In genomic region chr6:91241946-91242613, GRCh38 we compare ENCODE assay signal across 21 cellular contexts.
DNase-seq lines count a peak whose midpoint lies in the region; ATAC-seq, FAIRE-seq and TF ChIP-seq lines count a peak whose summit lies in the region.
"Had no signal": no experiment of that assay in that cellular context is flagged by ENCODE, and none has a peak within 500 bp of the region (broad histone marks: within the 10 kb centered on the region; RNA-seq: fewer than 3 reads in every experiment).

No MANE protein-coding gene starts in this region.

- no peaks in the 10 kb centered on the region for H3K79me2 ChIP-seq in GM12878 (ENCODE audit: control insufficient read depth, insufficient read depth, low read length)

- no peak for FAIRE-seq in GM12878 (lab: Jason Lieb, UNC)
- FAIRE-seq: A549, D721Med, G401.6, GM19239 had no signal

- SMC1A ChIA-PET in GM12878 (lab: Charles Lee; ENCODE audit: uncharacterized antibody, unreplicated experiment) = interaction anchor here (0.8 to 1.5 kb wide), 10 partner anchors 10 to 301 kb away, joined by 3 to 8 read pairs (median 3); no protein-coding TSS in a partner anchor

- TF ChIP-seq POLR2A in GM12878 (IDR thresholded peaks at IDR 0.05; ENCODE audit: low read depth, low read length) (no peak), transverse colon (IDR thresholded peaks at IDR 0.05) (no peak)

- TF ChIP-seq EP300 in GM12878 (IDR thresholded peaks at IDR 0.05; ENCODE audit: borderline replicate concordance in 1 of 2, control insufficient read depth in 1 of 2, low read depth in 2 of 2, low read length in 2 of 2) (no peak), transverse colon (IDR thresholded peaks at IDR 0.05; ENCODE audit: low read depth) (no peak)

- TF ChIP-seq CTCF in GM12878 (IDR thresholded peaks at IDR 0.05 in 2 of 3, conservative IDR thresholded peaks at IDR 0.05 in 1 of 3; ENCODE audit: control insufficient read depth in 2 of 3, extremely low read depth in 1 of 3, insufficient read depth in 1 of 3, low read depth in 3 of 3, low read length in 3 of 3) (no peak), transverse colon (IDR thresholded peaks at IDR 0.05) (no peak)

- no TSS peak for BruUV-seq in GM12878 (replicated peaks; lab: Mats Ljungman, UMichigan)

- no peak for TF ChIP-seq RAD21 in GM12878 (IDR thresholded peaks at IDR 0.05; ENCODE audit: insufficient read depth, low read depth, low read length)

- intact Hi-C loops in GM12878 (cut with micrococcal nuclease; ENCODE audit: unreplicated experiment) (no loop called here), left colon (cut with DNase I, micrococcal nuclease) (no loop called here), transverse colon (cut with DNase I; ENCODE audit: low total_unique reads) (no loop called here)

- ATAC-seq in GM12878 (peak; percentile 52; the same call in 2 of the 3 replicates), left colon (peak; percentile 93), GM21619 (IDR thresholded peaks at IDR 0.05; ENCODE audit: unreplicated experiment) (no peak)
- ATAC-seq: A549; CD8-positive, alpha-beta T cell had no signal

- CTCF ChIA-PET in GM12878 (lab: Yijun Ruan, JAX) = interaction anchor here (1.1 to 1.5 kb wide), 4 partner anchors 10 to 161 kb away, joined by 4 to 9 read pairs (median 5); no protein-coding TSS in a partner anchor

- no peak overlapping the region for H2AFZ ChIP-seq in GM12878 (ENCODE audit: control insufficient read depth, low read depth, low read length)

- H3K36me3 ChIP-seq in GM12878 (ENCODE audit: control insufficient read depth in 2 of 2, insufficient read depth in 2 of 2, low read length in 1 of 2) (no peaks in the 10 kb centered on the region), transverse colon (no peaks in the 10 kb centered on the region)
- H3K36me3 ChIP-seq: HAP-1 had no signal

- no peak overlapping the region for H3K4me3 ChIP-seq in GM12878
- no peak overlapping the region for H3K4me3 ChIP-seq in transverse colon
- H3K4me3 ChIP-seq: A549, HAP-1 had no signal

- DNase-seq in LoVo (ENCODE audit: low spot score) (peak; percentile 3), GM12878 (ENCODE audit: low read depth, low spot score) (no peak), left colon (no peak), transverse colon (no peak), HuH-7 (ENCODE audit: low spot score) (no peak), anterior cingulate cortex (lab: John Stamatoyannopoulos, UW) (no peak)
- DNase-seq: CD8-positive, alpha-beta T cell; COR-L47; DMS79 treated with DMSO at 0.1 percent for 48 hours; EL; GOT3; HFFc6; IMR-90; KBM-7 had no signal

- H3K27me3 ChIP-seq in GM12878 (replicated peaks in 1 of 2; ENCODE audit: control insufficient read depth in 2 of 2, insufficient read depth in 2 of 2, low read length in 1 of 2) (no peaks in the 10 kb centered on the region), transverse colon (no peaks in the 10 kb centered on the region)

- in situ Hi-C loops in GM12878 (cut with MboI) = no loop called here
- in situ Hi-C loops in transverse colon (cut with MboI; ENCODE audit: low pct_ligation_motif_present in 1 of 4, low pct_unique_long_range_greater_than_20kb in 1 of 4, low sequenced_read_pairs in 3 of 4) = no loop called here

- H3K9ac ChIP-seq in GM12878 (ENCODE audit: control insufficient read depth, insufficient read depth, low read length) = no peak overlapping the region

- WGBS in GM12878 (ENCODE audit: insufficient coverage, insufficient replicate concordance, low lambda C conversion rate, missing lambda C conversion rate) = 10% methylated on average over 6 of the region's 6 CpGs
- WGBS in transverse colon (ENCODE audit: low coverage in 1 of 2), 2 donors = 42 to 47% methylated on average over 6 of the region's 6 CpGs

- POLR2A ChIA-PET in GM12878 (lab: Charles Lee) = interaction anchor here (0.8 kb wide), 1 partner anchor 13 kb away, joined by 3 read pairs; no protein-coding TSS in a partner anchor

- H3K27ac ChIP-seq in GM12878 (ENCODE audit: control insufficient read depth, insufficient read depth) (no peak overlapping the region), transverse colon (peak overlapping the region; percentile 10 to 56 (median 27))
- H3K27ac ChIP-seq: A549, HL-60 had no signal

- H3K4me1 ChIP-seq in GM12878 (ENCODE audit: control insufficient read depth, insufficient read depth, low read length) (no peaks in the 10 kb centered on the region), transverse colon (peaks cover 0 to 17% (median 0%) of the 10 kb centered on the region in 4 donors)
- H3K4me1 ChIP-seq: A549, HAP-1 had no signal

- RAD21 ChIA-PET in GM12878 (lab: Charles Lee; ENCODE audit: unreplicated experiment) = interaction anchor here (1.2 to 1.4 kb wide), 4 partner anchors 9 to 145 kb away, joined by 3 to 6 read pairs (median 3); no protein-coding TSS in a partner anchor

- H3K4me2 ChIP-seq in GM12878 (ENCODE audit: control insufficient read depth, insufficient read depth) = no peak overlapping the region
- H3K4me2 ChIP-seq: A549 had no signal

- no peaks in the 10 kb centered on the region for H4K20me1 ChIP-seq in GM12878 (ENCODE audit: control insufficient read depth, insufficient read depth)

- H3K9me3 ChIP-seq in GM12878 (replicated peaks; ENCODE audit: control insufficient read depth, insufficient read depth, low read length) (no peaks in the 10 kb centered on the region), transverse colon (no peaks in the 10 kb centered on the region)
- H3K9me3 ChIP-seq: A549, HAP-1 had no signal

TF ChIP-seq in GM12878, 131 proteins besides CTCF, POLR2A, EP300 and RAD21 (continues in another document):
- TF ChIP-seq IRF3 (IDR thresholded peaks at IDR 0.05) (no peak), PML (IDR thresholded peaks at IDR 0.05; ENCODE audit: low read length) (no peak), TCF12 (IDR thresholded peaks at IDR 0.05; ENCODE audit: low read depth, low read length) (no peak), ZBED1 (IDR thresholded peaks at IDR 0.05; ENCODE audit: borderline replicate concordance) (no peak), IKZF2 (IDR thresholded peaks at IDR 0.05) (no peak), USF2 (IDR thresholded peaks at IDR 0.05; ENCODE audit: borderline replicate concordance, low read depth, low read length) (no peak), RELB (IDR thresholded peaks at IDR 0.05; ENCODE audit: low read depth) (no peak), BHLHE40 (IDR thresholded peaks at IDR 0.05; ENCODE audit: borderline replicate concordance in 1 of 2, low read depth in 2 of 2, low read length in 1 of 2) (no peak), STAT1 (conservative IDR thresholded peaks at IDR 0.05) (no peak), ETV6 (conservative IDR thresholded peaks at IDR 0.05 in 1 of 2, IDR thresholded peaks at IDR 0.05 in 1 of 2; ENCODE audit: borderline replicate concordance in 1 of 2, low read depth in 1 of 2) (no peak), ELK1 (IDR thresholded peaks at IDR 0.05; ENCODE audit: low read depth, low read length) (no peak), MTA3 (IDR thresholded peaks at IDR 0.05; ENCODE audit: borderline replicate concordance, low read length) (no peak), SPI1 (IDR thresholded peaks at IDR 0.05; ENCODE audit: borderline replicate concordance, insufficient read depth, low read depth, low read length) (no peak)
